ENCODE assay signal across 14 cellular contexts in genomic region chr1:211843018-211843417, GRCh38. TPM values are rescaled to one million over a fixed set of nuclear protein-coding genes. Genes with fewer than 3 reads are reported as not detected.
DNase-seq lines count a peak whose midpoint lies in the region; ATAC-seq and TF ChIP-seq lines count a peak whose summit lies in the region.
"Had no signal": no experiment of that assay in that cellular context is flagged by ENCODE, and none has a peak within 500 bp of the region (broad histone marks: within the 10 kb centered on the region; RNA-seq: fewer than 3 reads in every experiment).

No MANE protein-coding gene starts in this region.

- peak overlapping the region; percentile 18 to 88 (median 80) for H3K27ac Mint-ChIP-seq in naive thymus-derived CD8-positive, alpha-beta T cell
- H3K27ac Mint-ChIP-seq in type B pancreatic cell = no peak overlapping the region

- no peaks in the 10 kb centered on the region for H3K36me3 ChIP-seq in esophagus squamous epithelium

- H3K27ac ChIP-seq in esophagus squamous epithelium = no peak overlapping the region
- H3K27ac ChIP-seq: 22Rv1 had no signal

- peaks cover 0 to 8% (median 0%) of the 10 kb centered on the region in 3 donors for H3K4me1 ChIP-seq in esophagus squamous epithelium

- no peaks in the 10 kb centered on the region for H3K36me3 Mint-ChIP-seq in naive thymus-derived CD8-positive, alpha-beta T cell
- H3K36me3 Mint-ChIP-seq in type B pancreatic cell = no peaks in the 10 kb centered on the region

- intact Hi-C loops in esophagus squamous epithelium (cut with DNase I) = no loop called here

- TF ChIP-seq CTCF in esophagus squamous epithelium (IDR thresholded peaks at IDR 0.05) (no peak), type B pancreatic cell (conservative IDR thresholded peaks at IDR 0.05) (no peak)

- H3K9me3 ChIP-seq in esophagus squamous epithelium = no peaks in the 10 kb centered on the region

- H3K27me3 Mint-ChIP-seq in naive thymus-derived CD8-positive, alpha-beta T cell = no peaks in the 10 kb centered on the region
- peaks cover 3% of the 10 kb centered on the region for H3K27me3 Mint-ChIP-seq in type B pancreatic cell

- H3K27me3 ChIP-seq in esophagus squamous epithelium = no peaks in the 10 kb centered on the region

- POLR2A ChIA-PET in naive thymus-derived CD8-positive, alpha-beta T cell (lab: Charles Lee) = no interaction called here

- peak; percentile 33 to 52 for ATAC-seq in naive thymus-derived CD8-positive, alpha-beta T cell
- ATAC-seq in HG03139 (IDR thresholded peaks at IDR 0.05; ENCODE audit: unreplicated experiment) = no peak
- ATAC-seq: HCT116 had no signal

- TF ChIP-seq POLR2A in esophagus squamous epithelium (IDR thresholded peaks at IDR 0.05) = no peak

- peaks cover 0 to under 1% (median 0%) of the 10 kb centered on the region in 9 donors for H3K9me3 Mint-ChIP-seq in naive thymus-derived CD8-positive, alpha-beta T cell
- H3K9me3 Mint-ChIP-seq in type B pancreatic cell = no peaks in the 10 kb centered on the region

- H3K4me3 ChIP-seq in Jurkat, Clone E6-1 (ENCODE audit: low read length) = no peak overlapping the region
- no peak overlapping the region for H3K4me3 ChIP-seq in esophagus squamous epithelium
- H3K4me3 ChIP-seq: lung had no signal

- H3K4me3 Mint-ChIP-seq in naive thymus-derived CD8-positive, alpha-beta T cell = peak overlapping the region in 9 of 10 donors; percentile 2 to 55 (median 49)
- H3K4me3 Mint-ChIP-seq in type B pancreatic cell = no peak overlapping the region

- peaks cover 16 to 26% (median 21%) of the 10 kb centered on the region in 4 donors for H3K4me1 Mint-ChIP-seq in naive thymus-derived CD8-positive, alpha-beta T cell
- no peaks in the 10 kb centered on the region for H3K4me1 Mint-ChIP-seq in type B pancreatic cell (ENCODE audit: unreplicated experiment)

- DNase-seq in NCI-H2196 (lab: John Stamatoyannopoulos, UW; ENCODE audit: unreplicated experiment) (peak; percentile 25), NCI-H2196 treated with DMSO at 0.1 percent for 48 hours (lab: John Stamatoyannopoulos, UW; ENCODE audit: unreplicated experiment) (no peak), astrocyte of the hippocampus (ENCODE audit: low read depth, low spot score) (peak; percentile 3), esophagus squamous epithelium (lab: John Stamatoyannopoulos, UW) (no peak), type B pancreatic cell (ENCODE audit: extremely low spot score, unreplicated experiment) (no peak)
- peak; percentile 58 for DNase-seq in Jurkat, Clone E6-1 (ENCODE audit: low read depth, low spot score)
- peak in 2 of 10 donors; percentile 7 to 18 for DNase-seq in naive thymus-derived CD8-positive, alpha-beta T cell
- DNase-seq: anterior cingulate cortex, DMS153, NCI-H2107 had no signal

RNA-seq across cellular contexts. Expression of gene LPGAT1, which starts 12.5 kb away (rescaled TPM):
- polyA plus RNA-seq in Jurkat, Clone E6-1 (2012; ENCODE audit: insufficient read depth, insufficient read length) = 7.3 TPM
- total RNA-seq in naive thymus-derived CD8-positive, alpha-beta T cell = 10 to 100 TPM; 15.7 to 21.0 TPM
- 10 to 100 TPM in 1 of 3 donors, 1 to 10 TPM in 2; 6.1 to 16.2 (median 8.6) TPM for polyA plus RNA-seq in naive thymus-derived CD8-positive, alpha-beta T cell
- total RNA-seq in esophagus squamous epithelium (10 to 100 TPM; 10.8 to 32.0 (median 24.8) TPM), type B pancreatic cell (ENCODE audit: low replicate concordance) (31.3 and 34.4 TPM in 2 replicates)

Comparison
In these comparisons a context has a peak if more than half of its experiments do, and no peak if none do; other contexts are left out.
1. DNase-seq: peak in NCI-H2196 (single experiment), Jurkat, Clone E6-1 (single experiment) and astrocyte of the hippocampus (single experiment); none in NCI-H2196 treated with DMSO at 0.1 percent for 48 hours (single experiment), esophagus squamous epithelium (single experiment) and type B pancreatic cell (single experiment).